In the genomic region with DNA sequence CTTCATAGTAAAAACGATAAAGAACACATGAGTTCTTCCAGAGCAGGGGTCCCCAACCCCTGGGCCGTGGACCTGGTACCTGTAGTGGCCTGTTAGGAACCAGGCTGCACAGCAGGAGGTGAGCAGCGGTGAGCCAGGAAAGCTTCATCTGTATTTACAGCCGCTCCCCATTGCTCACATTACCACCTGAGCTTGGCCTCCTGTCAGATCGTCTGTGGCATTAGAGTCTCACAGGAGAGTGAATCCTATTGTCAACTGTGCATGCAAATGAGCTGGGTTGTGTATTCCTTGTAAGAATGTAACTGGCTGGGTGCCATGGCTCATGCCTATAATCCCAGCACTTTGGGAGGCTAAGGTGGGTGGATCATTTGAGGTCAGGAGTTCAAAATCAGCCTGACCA, we compare ENCODE assay signal across 23 cellular contexts.
"Had no signal": no experiment of that assay in that cellular context is flagged by ENCODE, and none has a peak within 500 bp of the region (broad histone marks: within the 10 kb centered on the region; RNA-seq: fewer than 3 reads in every experiment).

No MANE protein-coding gene starts in this region.

- H3K27ac ChIP-seq: ascending aorta, body of pancreas, coronary artery, PC-9 had no signal

- H3K27me3 ChIP-seq: ascending aorta, body of pancreas had no signal

- H3K9me3 ChIP-seq: ascending aorta, body of pancreas had no signal

- ATAC-seq: activated naive CD4-positive, alpha-beta T cell treated with anti-CD3 and anti-CD28 coated beads, Interleukin-2, amount 50 U/mL, for 72 hours; activated naive CD8-positive, alpha-beta T cell treated with anti-CD3 and anti-CD28 coated beads, Interleukin-2, amount 50 U/mL, for 24 hours; activated T-cell treated with anti-CD3 and anti-CD28 coated beads, Interleukin-2, amount 50 U/mL, for 4 hours; body of pancreas had no signal

- H3K4me2 ChIP-seq: PC-9 had no signal

- DNase-seq: activated CD4-positive, alpha-beta T cell treated with anti-CD3 and anti-CD28 coated beads for 48 hours; activated CD4-positive, alpha-beta T cell treated with anti-CD3 and anti-CD28 coated beads, Interleukin-2, amount 50 U/mL, for 48 hours; activated CD4-positive, CD25-positive, alpha-beta regulatory T cell treated with anti-CD3 and anti-CD28 coated beads, Interleukin-2, amount 50 U/mL, for 72 hours; activated effector memory CD4-positive, alpha-beta T cell treated with anti-CD3 and anti-CD28 coated beads, Interleukin-2, amount 50 U/mL, for 16 hours; activated naive CD4-positive, alpha-beta T cell treated with Interleukin-2 at 50 U/mL for 16 hours; activated naive CD8-positive, alpha-beta T cell treated with anti-CD3 and anti-CD28 coated beads, Interleukin-2, amount 50 U/mL, for 24 hours; activated T-cell treated with anti-CD3 and anti-CD28 coated beads, Interleukin-2, amount 50 U/mL, for 4 hours; amniotic stem cell; body of pancreas; central memory CD4-positive, alpha-beta T cell; Karpas-422; MM.1S; NCI-H1105; NCI-H1436; NCI-H2081 treated with DMSO at 0.1 percent for 48 hours; NCI-H226; NCI-H526; NK-92 treated with Interleukin-12 subunit alpha and Interleukin-12 subunit beta, amount 100 ng/mL, for 24 hours; PC-9; SHP77 treated with DMSO at 0.1 percent for 48 hours had no signal

- H3K36me3 ChIP-seq: ascending aorta had no signal

- H3K4me1 ChIP-seq: ascending aorta, body of pancreas had no signal

- H2AFZ ChIP-seq: PC-9 had no signal

- H3K4me3 ChIP-seq: ascending aorta, body of pancreas, coronary artery, PC-9 had no signal
